In genomic region chr3:195859846-195860411, GRCh38 we compare ENCODE assay signal across 1 cellular context.
A peak's percentile ranks its signal among the peaks of the same experiment; 100 is the strongest.
TF ChIP-seq lines count a peak whose summit lies in the region.

No MANE protein-coding gene starts in this region.

TF ChIP-seq in K562, 482 proteins besides CTCF, POLR2A, EP300 and RAD21 (continued from another document):
- TF ChIP-seq UBTF (IDR thresholded peaks at IDR 0.05; ENCODE audit: borderline replicate concordance in 1 of 2, low read depth in 2 of 2, low read length in 2 of 2), result no peak
- TF ChIP-seq E2F6 (IDR thresholded peaks at IDR 0.05; ENCODE audit: borderline replicate concordance in 1 of 2, extremely low read depth in 1 of 2, insufficient read depth in 1 of 2, insufficient read length in 1 of 2, low read depth in 1 of 2, low read length in 1 of 2, poor library complexity in 1 of 2, severe bottlenecking in 1 of 2), result no peak
- peak; percentile 85 for TF ChIP-seq ZBTB33 (CRISPR knock-in tag; IDR thresholded peaks at IDR 0.05)
- no peak for TF ChIP-seq ZNF184 (CRISPR knock-in tag; IDR thresholded peaks at IDR 0.05)
- peak; percentile 33; the same call in 1 of the 2 replicates for TF ChIP-seq ZFX (CRISPR knock-in tag; IDR thresholded peaks at IDR 0.05)
